21 cellular contexts compared by ENCODE assay signal in genomic region chr14:64119535-64119934, GRCh38.
DNase-seq lines count a peak whose midpoint lies in the region; ATAC-seq and TF ChIP-seq lines count a peak whose summit lies in the region.
"Had no signal": no experiment of that assay in that cellular context is flagged by ENCODE, and none has a peak within 500 bp of the region (broad histone marks: within the 10 kb centered on the region; RNA-seq: fewer than 3 reads in every experiment).

No MANE protein-coding gene starts in this region.

- no peak overlapping the region for H3K4me3 ChIP-seq in SJCRH30
- H3K4me3 ChIP-seq: dorsolateral prefrontal cortex, tibial nerve had no signal

- peaks cover 24% of the 10 kb centered on the region for H3K4me1 Mint-ChIP-seq in chondrocyte (ENCODE audit: low read depth)
- peaks cover 4 to 20% of the 10 kb centered on the region in 2 donors for H3K4me1 Mint-ChIP-seq in natural killer cell treated with Interleukin-12 subunit alpha and Interleukin-12 subunit beta and Interleukin-15 and Interleukin-18, amount 100 ng/mL, for 72 hours (ENCODE audit: low read depth in 2 of 2)
- H3K4me1 Mint-ChIP-seq: T-cell had no signal

- H3K27me3 Mint-ChIP-seq in chondrocyte (ENCODE audit: low read depth), result no peaks in the 10 kb centered on the region
- no peaks in the 10 kb centered on the region for H3K27me3 Mint-ChIP-seq in natural killer cell treated with Interleukin-12 subunit alpha and Interleukin-12 subunit beta and Interleukin-15 and Interleukin-18, amount 100 ng/mL, for 72 hours
- H3K27me3 Mint-ChIP-seq: CD4-positive, alpha-beta T cell; T-cell had no signal

- H3K36me3 Mint-ChIP-seq in chondrocyte (ENCODE audit: low read depth), result peaks cover 4% of the 10 kb centered on the region
- H3K36me3 Mint-ChIP-seq in natural killer cell treated with Interleukin-12 subunit alpha and Interleukin-12 subunit beta and Interleukin-15 and Interleukin-18, amount 100 ng/mL, for 72 hours, result peaks cover 9% of the 10 kb centered on the region

- DNase-seq in stimulated activated CD4-positive, alpha-beta T cell treated with anti-CD3 and anti-CD28 coated beads, Interleukin-1b, Interleukin-23, amount 100 ng/mL, for 48 hours, result peak; percentile 9
- DNase-seq in stimulated activated CD4-positive, alpha-beta T cell treated with anti-CD3 and anti-CD28 coated beads, Interleukin-15, amount 100 ng/mL, for 24 hours, result no peak
- no peak for DNase-seq in chondrocyte (ENCODE audit: low spot score)
- no peak for DNase-seq in natural killer cell treated with Interleukin-12 subunit alpha and Interleukin-12 subunit beta and Interleukin-15 and Interleukin-18, amount 100 ng/mL, for 72 hours (ENCODE audit: low spot score)
- no peak for DNase-seq in SJCRH30
- no peak for DNase-seq in T-helper 9 cell
- DNase-seq: activated CD4-positive, alpha-beta T cell treated with anti-CD3 and anti-CD28 coated beads, Interleukin-2, amount 50 U/mL, for 48 hours; caudate nucleus; CD4-positive, alpha-beta T cell; DMS153; dorsolateral prefrontal cortex; GDM1; kidney; NCI-H187; NCI-H226; SHP77 treated with DMSO at 0.1 percent for 48 hours; stimulated activated naive CD4-positive, alpha-beta T cell treated with Interleukin-2 at 50 U/mL for 16 hours; T-cell had no signal

- TF ChIP-seq CTCF in chondrocyte (IDR thresholded peaks at IDR 0.05), result no peak

- no peaks in the 10 kb centered on the region for H3K9me3 ChIP-seq in SJCRH30 (replicated peaks)
- H3K9me3 ChIP-seq: tibial nerve had no signal

- peak; percentile 55 to 90 for ATAC-seq in natural killer cell treated with Interleukin-12 subunit alpha and Interleukin-12 subunit beta and Interleukin-15 and Interleukin-18, amount 100 ng/mL, for 72 hours
- ATAC-seq in HG03354 (IDR thresholded peaks at IDR 0.05; ENCODE audit: poor library complexity, severe bottlenecking, unreplicated experiment), result no peak
- ATAC-seq: T-cell had no signal

- H3K4me3 Mint-ChIP-seq in chondrocyte (ENCODE audit: unreplicated experiment), result no peak overlapping the region
- no peak overlapping the region for H3K4me3 Mint-ChIP-seq in natural killer cell treated with Interleukin-12 subunit alpha and Interleukin-12 subunit beta and Interleukin-15 and Interleukin-18, amount 100 ng/mL, for 72 hours
- H3K4me3 Mint-ChIP-seq: CD4-positive, alpha-beta T cell; T-cell had no signal

- H3K4me1 ChIP-seq in SJCRH30, result no peaks in the 10 kb centered on the region
- H3K4me1 ChIP-seq: parathyroid adenoma had no signal

- no peak overlapping the region for H3K27ac ChIP-seq in SJCRH30
- H3K27ac ChIP-seq: dorsolateral prefrontal cortex, parathyroid adenoma, tibial nerve had no signal

- peaks cover 11% of the 10 kb centered on the region for H3K36me3 ChIP-seq in SJCRH30

- H3K27ac Mint-ChIP-seq in chondrocyte (ENCODE audit: unreplicated experiment), result peak overlapping the region; percentile 67
- H3K27ac Mint-ChIP-seq in natural killer cell treated with Interleukin-12 subunit alpha and Interleukin-12 subunit beta and Interleukin-15 and Interleukin-18, amount 100 ng/mL, for 72 hours, result peak overlapping the region; percentile 12 to 48
- H3K27ac Mint-ChIP-seq: CD4-positive, alpha-beta T cell; T-cell had no signal

- no peaks in the 10 kb centered on the region for H3K27me3 ChIP-seq in SJCRH30
- H3K27me3 ChIP-seq: dorsolateral prefrontal cortex, tibial nerve had no signal

- H3K9me3 Mint-ChIP-seq in chondrocyte (ENCODE audit: low read depth), result no peaks in the 10 kb centered on the region
- no peaks in the 10 kb centered on the region for H3K9me3 Mint-ChIP-seq in natural killer cell treated with Interleukin-12 subunit alpha and Interleukin-12 subunit beta and Interleukin-15 and Interleukin-18, amount 100 ng/mL, for 72 hours
- H3K9me3 Mint-ChIP-seq: CD4-positive, alpha-beta T cell; T-cell had no signal
